Comparison of ENCODE assay signal across 14 cellular contexts in genomic region chr18:9968081-9968848, GRCh38. TPM values are rescaled to one million over a fixed set of nuclear protein-coding genes. Genes with fewer than 3 reads are reported as not detected.
DNase-seq lines count a peak whose midpoint lies in the region; ATAC-seq and TF ChIP-seq lines count a peak whose summit lies in the region.
"Had no signal": no experiment of that assay in that cellular context is flagged by ENCODE, and none has a peak within 500 bp of the region (broad histone marks: within the 10 kb centered on the region; RNA-seq: fewer than 3 reads in every experiment).

No MANE protein-coding gene starts in this region.

- no peak overlapping the region for H3K9ac ChIP-seq in parathyroid adenoma

- CTCF ChIA-PET in WTC11 (lab: Charles Lee) = interaction anchor here (1.1 kb wide), 1 partner anchor 157 kb away, joined by 5 read pairs; no protein-coding TSS in a partner anchor

- peaks cover 0 to 3% (median 0%) of the 10 kb centered on the region in 7 donors for H3K9me3 Mint-ChIP-seq in CD14-positive monocyte
- H3K9me3 Mint-ChIP-seq in WTC11 = peaks cover 7% of the 10 kb centered on the region
- H3K9me3 Mint-ChIP-seq: stimulated activated naive CD8-positive, alpha-beta T cell treated with anti-CD3 and anti-CD28 coated beads, Interleukin-15, Interleukin-2, amounts not matched to agents 100 ng/mL and 50 ng/mL, for 24 hours; T-helper 2 cell treated with Interferon-gamma antibody and Interleukin-4, amounts not matched to agents 5 μg/mL and 100 μg/mL, for 36 hours had no signal

- DNase-seq in CD14-positive monocyte (ENCODE audit: low spot score) = no peak
- no peak for DNase-seq in WTC11 (ENCODE audit: low spot score)
- DNase-seq in islet precursor cell = peak; percentile 71
- DNase-seq in NCI-H1092 (lab: John Stamatoyannopoulos, UW) = no peak
- no peak for DNase-seq in DMS 273 treated with DMSO at 0.1 percent for 48 hours (lab: John Stamatoyannopoulos, UW)
- DNase-seq: activated CD4-positive, alpha-beta T cell treated with anti-CD3 and anti-CD28 coated beads for 1 hour; AML-193; NCI-H1694; NCI-H345 had no signal

- H3K4me3 Mint-ChIP-seq in CD14-positive monocyte (peak overlapping the region; percentile 92 to 95), WTC11 (no peak overlapping the region)
- H3K4me3 Mint-ChIP-seq: stimulated activated naive CD8-positive, alpha-beta T cell treated with anti-CD3 and anti-CD28 coated beads, Interleukin-15, Interleukin-2, amounts not matched to agents 100 ng/mL and 50 ng/mL, for 24 hours; T-helper 2 cell treated with Interferon-gamma antibody and Interleukin-4, amounts not matched to agents 5 μg/mL and 100 μg/mL, for 36 hours had no signal

- H3K27ac Mint-ChIP-seq in CD14-positive monocyte = peak overlapping the region in 6 of 7 donors; percentile 9 to 76 (median 66)
- H3K27ac Mint-ChIP-seq in WTC11 = no peak overlapping the region
- H3K27ac Mint-ChIP-seq: stimulated activated naive CD8-positive, alpha-beta T cell treated with anti-CD3 and anti-CD28 coated beads, Interleukin-15, Interleukin-2, amounts not matched to agents 100 ng/mL and 50 ng/mL, for 24 hours; T-helper 2 cell treated with Interferon-gamma antibody and Interleukin-4, amounts not matched to agents 5 μg/mL and 100 μg/mL, for 36 hours had no signal

- peaks cover 2 to 11% of the 10 kb centered on the region in 2 donors for H3K36me3 Mint-ChIP-seq in CD14-positive monocyte
- peaks cover 2% of the 10 kb centered on the region; the same call in 1 of the 2 replicates for H3K36me3 Mint-ChIP-seq in WTC11

- no peaks in the 10 kb centered on the region for H3K9me3 ChIP-seq in parathyroid adenoma (ENCODE audit: control insufficient read depth, low read length)

- peak overlapping the region; percentile 73 for H2AFZ ChIP-seq in parathyroid adenoma
- H2AFZ ChIP-seq: hepatocyte had no signal

- H3K4me3 ChIP-seq in parathyroid adenoma (ENCODE audit: low read depth, low read length) = no peak overlapping the region
- H3K4me3 ChIP-seq: hepatocyte had no signal

- H3K4me2 ChIP-seq in parathyroid adenoma (ENCODE audit: low read length) = no peak overlapping the region
- H3K4me2 ChIP-seq: hepatocyte had no signal

- H3K4me1 ChIP-seq in parathyroid adenoma = no peaks in the 10 kb centered on the region

- H3K27me3 Mint-ChIP-seq in CD14-positive monocyte (ENCODE audit: low read depth in 3 of 3) (peaks cover 12 to 16% (median 12%) of the 10 kb centered on the region in 3 donors), WTC11 (ENCODE audit: low read depth) (no peaks in the 10 kb centered on the region)

- H3K27me3 ChIP-seq in parathyroid adenoma (ENCODE audit: control insufficient read depth, insufficient read depth, low read length) = no peaks in the 10 kb centered on the region
- H3K27me3 ChIP-seq: hepatocyte had no signal

- intact Hi-C loops in CD14-positive monocyte (cut with micrococcal nuclease) = loop anchor here in 1 of 2 donors (10.0 kb wide), 1 partner anchor 1077 kb away; no protein-coding TSS in a partner anchor

- ATAC-seq in WTC11 = peak; percentile 36
- ATAC-seq in HG03135 (IDR thresholded peaks at IDR 0.05; ENCODE audit: unreplicated experiment) = no peak

- H3K4me1 Mint-ChIP-seq in CD14-positive monocyte (peaks cover 49% of the 10 kb centered on the region), WTC11 (peaks cover 28% of the 10 kb centered on the region)

- H3K27ac ChIP-seq in parathyroid adenoma = no peak overlapping the region
- H3K27ac ChIP-seq: hepatocyte had no signal

- TF ChIP-seq CTCF in CD14-positive monocyte (IDR thresholded peaks at IDR 0.05) (no peak), WTC11 (IDR thresholded peaks at IDR 0.05) (no peak), parathyroid adenoma (IDR thresholded peaks at IDR 0.05) (no peak)

- no peaks in the 10 kb centered on the region for H3K79me2 ChIP-seq in parathyroid adenoma
- H3K79me2 ChIP-seq: hepatocyte had no signal

- POLR2A ChIA-PET in WTC11 (lab: Charles Lee) = no interaction called here

- H3K36me3 ChIP-seq in parathyroid adenoma (ENCODE audit: control insufficient read depth, insufficient read depth, low read length) = no peaks in the 10 kb centered on the region

TF ChIP-seq in WTC11, 78 proteins besides CTCF, POLR2A, EP300 and RAD21:
- TF ChIP-seq FOXK1 (CRISPR knock-in tag; IDR thresholded peaks at IDR 0.05) = no peak

RNA-seq across cellular contexts. Expression of gene VAPA, which starts 54.4 kb away (rescaled TPM):
- 100 to 1,000 TPM; 334 to 393 TPM for polyA plus RNA-seq in CD14-positive monocyte
- 137 to 142 TPM (median 137 TPM) in 3 replicates for total RNA-seq in WTC11 (2021)
